In the genomic region with DNA sequence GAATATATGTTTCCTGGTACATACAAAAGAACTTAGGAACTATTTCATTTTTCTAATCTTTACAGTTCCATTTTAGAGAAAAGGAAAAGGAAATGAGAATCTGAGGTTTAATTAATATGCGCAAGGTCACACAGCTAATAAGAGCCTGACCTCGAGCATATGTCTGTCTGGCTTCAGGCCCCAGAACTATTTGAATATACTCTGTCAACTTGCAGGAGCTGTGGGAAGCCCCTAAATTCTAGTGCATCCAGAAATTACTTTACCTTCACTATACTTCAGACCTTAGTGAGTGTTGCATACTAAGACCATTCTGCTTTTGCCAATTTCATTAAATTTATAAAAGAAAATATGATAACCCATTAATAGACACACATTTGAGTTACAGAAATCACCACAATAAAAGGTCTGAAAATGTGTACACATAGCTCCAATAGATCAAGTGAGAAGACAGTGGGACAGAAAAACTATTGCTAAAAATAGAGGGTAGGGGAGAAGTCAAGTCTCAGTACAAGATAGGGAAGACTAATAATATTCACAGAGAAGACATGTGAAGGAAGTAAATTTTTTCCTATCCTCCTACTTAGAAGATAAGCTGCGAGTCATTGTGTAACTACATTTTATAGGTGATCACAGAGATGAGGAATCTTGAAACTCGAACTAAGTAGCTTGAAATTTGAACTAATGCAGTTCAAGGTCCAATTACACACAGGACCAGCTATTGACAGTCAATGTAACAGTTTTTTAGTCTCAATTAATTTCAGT, we compare ENCODE assay signal across 8 cellular contexts. TPM values are rescaled to one million over a fixed set of nuclear protein-coding genes. Genes with fewer than 3 reads are reported as not detected.
DNase-seq lines count a peak whose midpoint lies in the region; ATAC-seq and TF ChIP-seq lines count a peak whose summit lies in the region.
"Had no signal": no experiment of that assay in that cellular context is flagged by ENCODE, and none has a peak within 500 bp of the region (broad histone marks: within the 10 kb centered on the region; RNA-seq: fewer than 3 reads in every experiment).

No MANE protein-coding gene starts in this region.

- H3K36me3 ChIP-seq in ascending aorta: no peaks in the 10 kb centered on the region

- DNase-seq in NAMALWA (ENCODE audit: low spot score): peak; percentile 51
- DNase-seq in kidney tubule cell (ENCODE audit: low spot score): peak; percentile 80
- no peak for DNase-seq in NCI-H345 (lab: John Stamatoyannopoulos, UW)
- DNase-seq in RPMI8226: no peak
- DNase-seq in ascending aorta (ENCODE audit: low spot score in 2 of 2): no peak

- ATAC-seq in GM18868 (IDR thresholded peaks at IDR 0.05; ENCODE audit: unreplicated experiment) (peak; percentile 95), HG02610 (IDR thresholded peaks at IDR 0.05; ENCODE audit: unreplicated experiment) (peak; percentile 94)

- no peak for TF ChIP-seq CTCF in ascending aorta (IDR thresholded peaks at IDR 0.05)

- H3K4me1 ChIP-seq in ascending aorta: no peaks in the 10 kb centered on the region

- no peak overlapping the region for H3K27ac ChIP-seq in ascending aorta
- H3K27ac ChIP-seq: VCaP had no signal

- no peaks in the 10 kb centered on the region for H3K9me3 ChIP-seq in ascending aorta

- no peak overlapping the region for H3K4me3 ChIP-seq in ascending aorta

- intact Hi-C loops in ascending aorta (cut with DNase I): no loop called here

- H3K27me3 ChIP-seq in ascending aorta: no peaks in the 10 kb centered on the region

RNA-seq across cellular contexts. Expression of a gene that starts 3.8 kb away (rescaled TPM):
- not detected for total RNA-seq in ascending aorta

Comparison
In these comparisons a context has a peak if more than half of its experiments do, and no peak if none do; other contexts are left out.
1. DNase-seq: peak in NAMALWA (single experiment) and kidney tubule cell (single experiment); none in NCI-H345 (single experiment), RPMI8226 (single experiment) and ascending aorta (0 of 2).